1 cellular context compared by ENCODE assay signal in genomic region chr3:156728267-156728985, GRCh38.
A peak's percentile ranks its signal among the peaks of the same experiment; 100 is the strongest.
TF ChIP-seq lines count a peak whose summit lies in the region.

No MANE protein-coding gene starts in this region.

TF ChIP-seq in HepG2, 621 proteins besides CTCF, POLR2A, EP300 and RAD21 (continued from another document and continues in another):
- TF ChIP-seq ZBTB40 (IDR thresholded peaks at IDR 0.05) (no peak), ZBTB40 (CRISPR knock-in tag; IDR thresholded peaks at IDR 0.05) (no peak; the same call in 1 of the 2 replicates), ZNF605 (CRISPR knock-in tag; IDR thresholded peaks at IDR 0.05) (peak; percentile 37; the same call in 1 of the 2 replicates), ZSCAN30 (CRISPR knock-in tag; IDR thresholded peaks at IDR 0.05) (no peak), ZNF777 (CRISPR knock-in tag; IDR thresholded peaks at IDR 0.05) (no peak), ZNF782 (CRISPR knock-in tag; IDR thresholded peaks at IDR 0.05; ENCODE audit: borderline replicate concordance) (no peak), ZNF747 (CRISPR knock-in tag; IDR thresholded peaks at IDR 0.05; ENCODE audit: borderline replicate concordance) (no peak), ZNF280B (CRISPR knock-in tag; IDR thresholded peaks at IDR 0.05; ENCODE audit: borderline replicate concordance) (no peak), ZNF10 (CRISPR knock-in tag; IDR thresholded peaks at IDR 0.05; ENCODE audit: borderline replicate concordance, low read depth) (no peak), JUNB (CRISPR knock-in tag; IDR thresholded peaks at IDR 0.05; ENCODE audit: borderline replicate concordance) (no peak), ZKSCAN8 (CRISPR knock-in tag; IDR thresholded peaks at IDR 0.05; ENCODE audit: borderline replicate concordance) (peak; percentile 76), ZNF24 (IDR thresholded peaks at IDR 0.05) (no peak), FOXO4 (CRISPR knock-in tag; conservative IDR thresholded peaks at IDR 0.05) (no peak), ZBTB10 (CRISPR knock-in tag; IDR thresholded peaks at IDR 0.05; ENCODE audit: borderline replicate concordance) (0 out of 2 replicates have a peak, but pooled peaks have one; percentile 39), ZXDC (CRISPR knock-in tag; IDR thresholded peaks at IDR 0.05) (no peak), ZC3H4 (CRISPR knock-in tag; IDR thresholded peaks at IDR 0.05; ENCODE audit: borderline replicate concordance) (no peak), HNRNPL (IDR thresholded peaks at IDR 0.05; ENCODE audit: low read depth, low read length) (no peak), ZBTB2 (CRISPR knock-in tag; IDR thresholded peaks at IDR 0.05; ENCODE audit: low read depth) (no peak), KMT2B (CRISPR knock-in tag; IDR thresholded peaks at IDR 0.05) (peak; percentile 60; the same call in 1 of the 2 replicates), SSRP1 (CRISPR knock-in tag; IDR thresholded peaks at IDR 0.05) (no peak), SNAI1 (CRISPR knock-in tag; IDR thresholded peaks at IDR 0.05; ENCODE audit: borderline replicate concordance) (no peak), ZSCAN25 (CRISPR knock-in tag; IDR thresholded peaks at IDR 0.05) (0 out of 2 replicates have a peak, but pooled peaks have one; percentile 40), NFE2L1 (CRISPR knock-in tag; IDR thresholded peaks at IDR 0.05; ENCODE audit: borderline replicate concordance) (no peak), GRHL1 (CRISPR knock-in tag; conservative IDR thresholded peaks at IDR 0.05) (no peak), ZBTB8A (CRISPR knock-in tag; IDR thresholded peaks at IDR 0.05; ENCODE audit: borderline replicate concordance, low read depth) (no peak), ZNF432 (CRISPR knock-in tag; IDR thresholded peaks at IDR 0.05; ENCODE audit: borderline replicate concordance) (no peak), GLMP (CRISPR knock-in tag; IDR thresholded peaks at IDR 0.05; ENCODE audit: borderline replicate concordance) (no peak), IRF2 (CRISPR knock-in tag; IDR thresholded peaks at IDR 0.05) (0 out of 2 replicates have a peak, but pooled peaks have one; percentile 66), ZBTB25 (CRISPR knock-in tag; IDR thresholded peaks at IDR 0.05) (0 out of 2 replicates have a peak, but pooled peaks have one; percentile 25), MIER3 (CRISPR knock-in tag; IDR thresholded peaks at IDR 0.05; ENCODE audit: borderline replicate concordance) (no peak), ZNF263 (CRISPR knock-in tag; IDR thresholded peaks at IDR 0.05) (no peak), MEIS1 (CRISPR knock-in tag; IDR thresholded peaks at IDR 0.05; ENCODE audit: borderline replicate concordance) (no peak), ISX (CRISPR knock-in tag; conservative IDR thresholded peaks at IDR 0.05) (no peak), AKAP8 (CRISPR knock-in tag; IDR thresholded peaks at IDR 0.05) (no peak), RFX5 (IDR thresholded peaks at IDR 0.05; ENCODE audit: low read depth, low read length) (no peak)
